In genomic region chr2:70301344-70302194, GRCh38 we compare ENCODE assay signal across 8 cellular contexts. TPM values are rescaled to one million over a fixed set of nuclear protein-coding genes. Genes with fewer than 3 reads are reported as not detected.
DNase-seq lines count a peak whose midpoint lies in the region; ATAC-seq and TF ChIP-seq lines count a peak whose summit lies in the region.

Gene FAM136A (minus strand): TSS chr2:70302067. CDS start chr2:70302011, 56 bp downstream.

- peak; percentile 95 for TF ChIP-seq CTCF in foreskin keratinocyte (conservative IDR thresholded peaks at IDR 0.05)

- DNase-seq in Daoy (ENCODE audit: low read depth), result peak; percentile 91
- DNase-seq in Kasumi-1 (lab: John Stamatoyannopoulos, UW), result peak; percentile 74 to 83
- DNase-seq in SHP77 (lab: John Stamatoyannopoulos, UW), result peak; percentile 65 to 76
- DNase-seq in activated gamma-delta T cell (lab: John Stamatoyannopoulos, UW), result peak; percentile 76
- DNase-seq in foreskin keratinocyte, result peak in 1 of 2 donors; percentile 49
- DNase-seq in stromal cell of bone marrow (ENCODE audit: low read depth), result peak; percentile 50

- peak within 1 kb of the TSS; percentile 76 for H2AFZ ChIP-seq in neuron (ENCODE audit: low read depth, low read length)

- H3K27ac ChIP-seq in foreskin keratinocyte, result peak within 1 kb of the TSS; percentile 4

- no peaks in the 10 kb centered on the region for H3K9me3 ChIP-seq in neuron (ENCODE audit: low read length)

- H3K4me1 ChIP-seq in foreskin keratinocyte, result peaks cover 17% of the 10 kb centered on the region
- H3K4me1 ChIP-seq in neuron (ENCODE audit: insufficient read depth, low read length), result peaks cover 15% of the 10 kb centered on the region

- ATAC-seq in GM21737 (IDR thresholded peaks at IDR 0.05; ENCODE audit: unreplicated experiment) (peak; percentile 74), foreskin keratinocyte (peak; percentile 79)

- H3K27me3 ChIP-seq in foreskin keratinocyte (no peaks in the 10 kb centered on the region), neuron (ENCODE audit: insufficient read depth, low read length) (no peaks in the 10 kb centered on the region)

- H3K4me3 ChIP-seq in neuron (ENCODE audit: low read length), result peak within 1 kb of the TSS; percentile 84

- H3K36me3 ChIP-seq in neuron (ENCODE audit: insufficient read depth, low read length), result peaks cover 26% of the 10 kb centered on the region

RNA-seq across cellular contexts. Expression of gene FAM136A, which starts in this region (rescaled TPM):
- total RNA-seq in Daoy (2014; rRNA removed; shearing (Covaris generic)), result 65.9 and 68.2 TPM in 2 replicates
- 42.4 and 46.4 TPM in 2 replicates for total RNA-seq in foreskin keratinocyte
- 37.8 and 45.6 TPM in 2 replicates for polyA plus RNA-seq in foreskin keratinocyte
